12 cellular contexts compared by ENCODE assay signal in the genomic region with DNA sequence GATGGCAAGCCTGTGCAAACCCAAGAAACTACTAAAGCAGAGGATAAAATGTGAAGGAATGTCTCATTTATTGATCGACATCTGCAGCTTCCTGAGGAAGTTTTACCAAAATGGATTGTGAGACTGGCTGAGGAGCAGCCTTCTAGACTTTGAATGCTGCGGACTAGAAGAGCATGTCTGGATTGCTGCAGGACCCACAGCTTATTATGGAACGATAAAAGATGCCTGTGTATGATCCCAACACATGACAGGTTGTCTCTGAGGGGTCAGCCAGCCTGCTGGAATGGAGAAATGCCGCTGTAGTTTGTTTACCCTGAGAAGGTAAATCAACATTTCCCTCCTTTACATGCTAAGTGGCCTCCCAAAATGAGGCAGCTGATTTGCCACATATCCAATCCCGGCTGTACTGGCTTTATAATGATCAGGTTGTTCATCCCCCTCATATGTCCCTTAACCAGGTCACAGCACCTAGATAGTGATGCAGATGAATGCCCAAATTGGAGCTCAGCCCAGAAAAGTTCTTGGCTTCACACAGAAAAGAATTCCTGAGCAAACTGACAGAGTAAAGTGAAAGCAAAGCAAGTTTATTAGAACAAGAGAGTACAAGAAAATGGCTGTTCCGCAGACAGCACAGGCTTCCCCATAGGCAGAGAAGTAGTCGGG.
A peak's percentile ranks its signal among the peaks of the same experiment; 100 is the strongest.
DNase-seq lines count a peak whose midpoint lies in the region; ATAC-seq and TF ChIP-seq lines count a peak whose summit lies in the region.
"Had no signal": no experiment of that assay in that cellular context is flagged by ENCODE, and none has a peak within 500 bp of the region (broad histone marks: within the 10 kb centered on the region; RNA-seq: fewer than 3 reads in every experiment).

No MANE protein-coding gene starts in this region.

- no TSS peak for BruUV-seq in mammary epithelial cell (replicated peaks; lab: Mats Ljungman, UMichigan)

- 3% methylated on average over 7 of the region's 7 CpGs for WGBS in mammary epithelial cell (ENCODE audit: low coverage, missing lambda C conversion rate)

- H3K79me2 ChIP-seq in mammary epithelial cell (ENCODE audit: insufficient read depth, low read length): no peaks in the 10 kb centered on the region

- intact Hi-C loops in mammary epithelial cell (cut with micrococcal nuclease): no loop called here
- intact Hi-C loops in CD8-positive, alpha-beta T cell (cut with DNase I, micrococcal nuclease): no loop called here

- CTCF ChIA-PET in mammary epithelial cell (lab: Charles Lee; ENCODE audit: low non-redundant PET): interaction anchor here (0.6 kb wide), 1 partner anchor 309 kb away, joined by 3 read pairs; no protein-coding TSS in a partner anchor
- CTCF ChIA-PET in CD8-positive, alpha-beta T cell (lab: Charles Lee): interaction anchor here (0.5 kb wide), 1 partner anchor 23 kb away, joined by 4 read pairs; no protein-coding TSS in a partner anchor

- H3K9me3 Mint-ChIP-seq in CD8-positive, alpha-beta T cell: no peaks in the 10 kb centered on the region
- H3K9me3 Mint-ChIP-seq: H9; natural killer cell treated with Interleukin-12 subunit alpha and Interleukin-12 subunit beta and Interleukin-15 and Interleukin-18, amount 100 ng/mL, for 72 hours had no signal

- H2AFZ ChIP-seq in mammary epithelial cell (ENCODE audit: low read depth, low read length): peak overlapping the region; percentile 99

- no peaks in the 10 kb centered on the region for H3K36me3 ChIP-seq in mammary epithelial cell (ENCODE audit: insufficient read depth, low read length)
- no peaks in the 10 kb centered on the region for H3K36me3 ChIP-seq in stomach smooth muscle (ENCODE audit: control insufficient read depth in 2 of 2, insufficient read depth in 2 of 2, low read length in 2 of 2)
- H3K36me3 ChIP-seq in CD8-positive, alpha-beta T cell (ENCODE audit: insufficient read depth, low read length): no peaks in the 10 kb centered on the region

- no peaks in the 10 kb centered on the region for H4K20me1 ChIP-seq in mammary epithelial cell (ENCODE audit: insufficient read depth, low read length)

- POLR2A ChIA-PET in CD8-positive, alpha-beta T cell (lab: Charles Lee): no interaction called here

- H3K9ac ChIP-seq in mammary epithelial cell (ENCODE audit: insufficient read depth, low read length): peak overlapping the region; percentile 11
- peak overlapping the region in 1 of 2 donors; percentile 62 for H3K9ac ChIP-seq in stomach smooth muscle (ENCODE audit: low read length in 2 of 2)

- H3K27ac ChIP-seq in mammary epithelial cell (ENCODE audit: insufficient read depth, low read depth, low read length) (no peak overlapping the region), stomach smooth muscle (ENCODE audit: low read length) (peak overlapping the region; percentile 70)
- H3K27ac ChIP-seq in CD8-positive, alpha-beta T cell (ENCODE audit: low read depth, low read length): no peak overlapping the region

- peaks cover 3% of the 10 kb centered on the region for H3K27me3 Mint-ChIP-seq in CD8-positive, alpha-beta T cell (ENCODE audit: low read depth)

- peak overlapping the region; percentile 79 for H3K4me2 ChIP-seq in mammary epithelial cell (ENCODE audit: insufficient read depth, low read depth, low read length)

- no peak overlapping the region for H3K27ac Mint-ChIP-seq in CD8-positive, alpha-beta T cell
- H3K27ac Mint-ChIP-seq: H9; natural killer cell treated with Interleukin-12 subunit alpha and Interleukin-12 subunit beta and Interleukin-15 and Interleukin-18, amount 100 ng/mL, for 72 hours had no signal

- no peaks in the 10 kb centered on the region for H3K36me3 Mint-ChIP-seq in CD8-positive, alpha-beta T cell
- H3K36me3 Mint-ChIP-seq: natural killer cell treated with Interleukin-12 subunit alpha and Interleukin-12 subunit beta and Interleukin-15 and Interleukin-18, amount 100 ng/mL, for 72 hours had no signal

- peaks cover 10% of the 10 kb centered on the region for H3K4me1 ChIP-seq in mammary epithelial cell (ENCODE audit: insufficient read depth, low read length)
- H3K4me1 ChIP-seq in stomach smooth muscle (ENCODE audit: control insufficient read depth, insufficient read depth, low read length): peaks cover 10% of the 10 kb centered on the region
- no peaks in the 10 kb centered on the region for H3K4me1 ChIP-seq in CD8-positive, alpha-beta T cell (ENCODE audit: insufficient read depth, low read length)

- no peak overlapping the region for H3K4me3 Mint-ChIP-seq in CD8-positive, alpha-beta T cell
- H3K4me3 Mint-ChIP-seq: H9; natural killer cell treated with Interleukin-12 subunit alpha and Interleukin-12 subunit beta and Interleukin-15 and Interleukin-18, amount 100 ng/mL, for 72 hours had no signal

- no peaks in the 10 kb centered on the region for H3K4me1 Mint-ChIP-seq in CD8-positive, alpha-beta T cell (ENCODE audit: low read depth)

- no peak for TF ChIP-seq CTCF in mammary epithelial cell (conservative IDR thresholded peaks at IDR 0.05 in 1 of 2, IDR thresholded peaks at IDR 0.05 in 1 of 2; ENCODE audit: extremely low read depth in 1 of 2, insufficient read depth in 1 of 2, low read depth in 1 of 2, low read length in 2 of 2)
- TF ChIP-seq CTCF in CD8-positive, alpha-beta T cell (IDR thresholded peaks at IDR 0.05): no peak

- DNase-seq in M059J (ENCODE audit: low read depth) (peak; percentile 67), mammary epithelial cell (no peak), kidney glomerular epithelial cell (lab: John Stamatoyannopoulos, UW) (peak; percentile 46), NCI-H2227 (lab: John Stamatoyannopoulos, UW; ENCODE audit: unreplicated experiment) (no peak), AML-193 (lab: John Stamatoyannopoulos, UW) (no peak)
- DNase-seq in CD8-positive, alpha-beta T cell: no peak
- DNase-seq: activated CD4-positive, CD25-positive, alpha-beta regulatory T cell treated with anti-CD3 and anti-CD28 coated beads, Interleukin-2, amount 50 U/mL, for 72 hours; activated T-cell treated with anti-CD3 and anti-CD28 coated beads for 4 hours; H9 had no signal

- ATAC-seq in CD8-positive, alpha-beta T cell: no peak
- ATAC-seq in HG03108 (IDR thresholded peaks at IDR 0.05; ENCODE audit: unreplicated experiment): no peak
- ATAC-seq: natural killer cell treated with Interleukin-12 subunit alpha and Interleukin-12 subunit beta and Interleukin-15 and Interleukin-18, amount 100 ng/mL, for 72 hours had no signal

- H3K27me3 ChIP-seq in mammary epithelial cell (ENCODE audit: insufficient read depth, low read length) (no peaks in the 10 kb centered on the region), stomach smooth muscle (ENCODE audit: control insufficient read depth in 1 of 2, insufficient read depth in 2 of 2, low read length in 2 of 2) (no peaks in the 10 kb centered on the region)
- H3K27me3 ChIP-seq in CD8-positive, alpha-beta T cell (ENCODE audit: insufficient read depth, low read length): no peaks in the 10 kb centered on the region

- in situ Hi-C loops in mammary epithelial cell (cut with MboI; ENCODE audit: low sequenced_read_pairs in 2 of 2): no loop called here

- H3K9me3 ChIP-seq in mammary epithelial cell (replicated peaks; ENCODE audit: insufficient read depth, low read length) (no peaks in the 10 kb centered on the region), stomach smooth muscle (ENCODE audit: control insufficient read depth in 2 of 2, low read length in 2 of 2) (no peaks in the 10 kb centered on the region)
- H3K9me3 ChIP-seq in CD8-positive, alpha-beta T cell (ENCODE audit: low read length): no peaks in the 10 kb centered on the region

- H3K4me3 ChIP-seq in mammary epithelial cell (replicated peaks in 1 of 3; ENCODE audit: insufficient read depth in 1 of 3, low read depth in 2 of 3, low read length in 3 of 3) (peak overlapping the region; percentile 17 to 45 (median 43)), stomach smooth muscle (ENCODE audit: low read length in 2 of 2) (peak overlapping the region; percentile 66 to 71)
- no peak overlapping the region for H3K4me3 ChIP-seq in CD8-positive, alpha-beta T cell (ENCODE audit: low read depth, low read length)

- dilution Hi-C loops in mammary epithelial cell (cut with HindIII; ENCODE audit: low sequenced_read_pairs): no loop called here

Comparison
In these comparisons a context has a peak if more than half of its experiments do, and no peak if none do; other contexts are left out.
1. DNase-seq: peak in M059J (single experiment) and kidney glomerular epithelial cell (single experiment); none in mammary epithelial cell (single experiment), CD8-positive, alpha-beta T cell (0 of 7), NCI-H2227 (single experiment) and AML-193 (0 of 2).